13 cellular contexts compared by ENCODE assay signal in genomic region chr4:138952405-138952804, GRCh38.
DNase-seq lines count a peak whose midpoint lies in the region; ATAC-seq lines count a peak whose summit lies in the region.
"Had no signal": no experiment of that assay in that cellular context is flagged by ENCODE, and none has a peak within 500 bp of the region (broad histone marks: within the 10 kb centered on the region; RNA-seq: fewer than 3 reads in every experiment).

No MANE protein-coding gene starts in this region.

- ATAC-seq in HG02885 (IDR thresholded peaks at IDR 0.05; ENCODE audit: poor library complexity, unreplicated experiment) (no peak), left lobe of liver (no peak)
- ATAC-seq: activated CD8-positive, alpha-beta memory T cell treated with anti-CD3 and anti-CD28 coated beads, Interleukin-2, amount 10 ng/mL, durations not matched to agents 7 days and 5 days had no signal

- H3K4me3 Mint-ChIP-seq in activated naive CD4-positive, alpha-beta T cell treated with anti-CD3 and anti-CD28 coated beads, Interleukin-2, amount 10 ng/mL, durations not matched to agents 7 days and 5 days = no peak overlapping the region
- H3K4me3 Mint-ChIP-seq: activated CD8-positive, alpha-beta memory T cell treated with anti-CD3 and anti-CD28 coated beads, Interleukin-2, amount 10 ng/mL, durations not matched to agents 7 days and 5 days; mesothelial cell of epicardium; T-helper 1 cell treated with Interleukin-12 subunit alpha and Interleukin-12 subunit beta and Interleukin-4 antibody, amounts not matched to agents 30 μg/mL and 1 μg/mL, for 36 hours had no signal

- peak; percentile 29 for DNase-seq in activated naive CD4-positive, alpha-beta T cell treated with Interleukin-2 at 50 U/mL for 16 hours
- DNase-seq in activated naive CD4-positive, alpha-beta T cell treated with anti-CD3 and anti-CD28 coated beads, Interleukin-2, amount 10 ng/mL, durations not matched to agents 7 days and 5 days = no peak
- DNase-seq in astrocyte of the hippocampus (ENCODE audit: low read depth, low spot score) (peak; percentile 74), NCI-H1092 (lab: John Stamatoyannopoulos, UW) (no peak), left lobe of liver (ENCODE audit: low spot score) (no peak), SHP77 treated with DMSO at 0.1 percent for 48 hours (lab: John Stamatoyannopoulos, UW) (no peak)
- peak; percentile 22 for DNase-seq in stimulated activated CD4-positive, alpha-beta T cell treated with anti-CD3 and anti-CD28 coated beads, Interleukin-12 subunit alpha, Interleukin-12 subunit beta, amount 100 ng/mL, for 4 hours
- DNase-seq: activated CD8-positive, alpha-beta memory T cell treated with anti-CD3 and anti-CD28 coated beads, Interleukin-2, amount 10 ng/mL, durations not matched to agents 7 days and 5 days; DMS79 treated with DMSO at 0.1 percent for 48 hours; NCI-H1694 treated with DMSO at 0.1 percent for 48 hours had no signal

- H3K4me1 Mint-ChIP-seq in activated naive CD4-positive, alpha-beta T cell treated with anti-CD3 and anti-CD28 coated beads, Interleukin-2, amount 10 ng/mL, durations not matched to agents 7 days and 5 days = no peaks in the 10 kb centered on the region
- H3K4me1 Mint-ChIP-seq: activated CD8-positive, alpha-beta memory T cell treated with anti-CD3 and anti-CD28 coated beads, Interleukin-2, amount 10 ng/mL, durations not matched to agents 7 days and 5 days had no signal

- peaks cover 4% of the 10 kb centered on the region for H3K27me3 Mint-ChIP-seq in activated naive CD4-positive, alpha-beta T cell treated with anti-CD3 and anti-CD28 coated beads, Interleukin-2, amount 10 ng/mL, durations not matched to agents 7 days and 5 days

- H3K9me3 Mint-ChIP-seq in activated naive CD4-positive, alpha-beta T cell treated with anti-CD3 and anti-CD28 coated beads, Interleukin-2, amount 10 ng/mL, durations not matched to agents 7 days and 5 days = no peaks in the 10 kb centered on the region
- H3K9me3 Mint-ChIP-seq: mesothelial cell of epicardium; T-helper 1 cell treated with Interleukin-12 subunit alpha and Interleukin-12 subunit beta and Interleukin-4 antibody, amounts not matched to agents 30 μg/mL and 1 μg/mL, for 36 hours had no signal

- no peaks in the 10 kb centered on the region for H3K36me3 Mint-ChIP-seq in activated naive CD4-positive, alpha-beta T cell treated with anti-CD3 and anti-CD28 coated beads, Interleukin-2, amount 10 ng/mL, durations not matched to agents 7 days and 5 days
- H3K36me3 Mint-ChIP-seq: activated CD8-positive, alpha-beta memory T cell treated with anti-CD3 and anti-CD28 coated beads, Interleukin-2, amount 10 ng/mL, durations not matched to agents 7 days and 5 days; mesothelial cell of epicardium had no signal

- CTCF ChIA-PET in activated naive CD4-positive, alpha-beta T cell treated with anti-CD3 and anti-CD28 coated beads, Interleukin-2, amount 10 ng/mL, durations not matched to agents 7 days and 5 days (lab: Charles Lee) = no interaction called here

- no peak overlapping the region for H3K27ac Mint-ChIP-seq in activated naive CD4-positive, alpha-beta T cell treated with anti-CD3 and anti-CD28 coated beads, Interleukin-2, amount 10 ng/mL, durations not matched to agents 7 days and 5 days
- H3K27ac Mint-ChIP-seq: activated CD8-positive, alpha-beta memory T cell treated with anti-CD3 and anti-CD28 coated beads, Interleukin-2, amount 10 ng/mL, durations not matched to agents 7 days and 5 days; mesothelial cell of epicardium; T-helper 1 cell treated with Interleukin-12 subunit alpha and Interleukin-12 subunit beta and Interleukin-4 antibody, amounts not matched to agents 30 μg/mL and 1 μg/mL, for 36 hours had no signal

Comparison
In these comparisons a context has a peak if more than half of its experiments do, and no peak if none do; other contexts are left out.
1. DNase-seq: peak in activated naive CD4-positive, alpha-beta T cell treated with Interleukin-2 at 50 U/mL for 16 hours (single experiment), astrocyte of the hippocampus (single experiment) and stimulated activated CD4-positive, alpha-beta T cell treated with anti-CD3 and anti-CD28 coated beads, Interleukin-12 subunit alpha, Interleukin-12 subunit beta, amount 100 ng/mL, for 4 hours (single experiment); none in activated naive CD4-positive, alpha-beta T cell treated with anti-CD3 and anti-CD28 coated beads, Interleukin-2, amount 10 ng/mL, durations not matched to agents 7 days and 5 days (single experiment), NCI-H1092 (single experiment), left lobe of liver (single experiment) and SHP77 treated with DMSO at 0.1 percent for 48 hours (single experiment).